In genomic region chr7:16659854-16660497, GRCh38 we compare ENCODE assay signal across 7 cellular contexts. TPM values are rescaled to one million over a fixed set of nuclear protein-coding genes. Genes with fewer than 3 reads are reported as not detected.
DNase-seq lines count a peak whose midpoint lies in the region; ATAC-seq, FAIRE-seq and TF ChIP-seq lines count a peak whose summit lies in the region.
"Not testable (repeated sequence)": the region's sequence is repeated elsewhere in the genome, so short reads cannot be mapped to it uniquely, and the experiment has no call there.

No MANE protein-coding gene starts in this region.

- BruUV-seq in PC-9 (replicated peaks; lab: Mats Ljungman, UMichigan) = not testable (repeated sequence)

- not testable (repeated sequence) for H4K91ac ChIP-seq in H1 (replicated peaks; ENCODE audit: insufficient read length, low read length)

- DNase-seq in GM23338 (ENCODE audit: low spot score); PC-9; H1 (ENCODE audit: low read depth in 1 of 2, low spot score in 2 of 2); heart left ventricle; hepatocyte (ENCODE audit: low spot score); psoas muscle: not testable (repeated sequence)
- DNase-seq in HUDEP-2 (lab: John Stamatoyannopoulos, UW; ENCODE audit: unreplicated experiment in 76 of 76) = peak in 73 of 76 experiments; percentile 10 to 78 (median 52)

- not testable (repeated sequence) for H3K9me3 ChIP-seq in PC-9 (ENCODE audit: insufficient read depth, low read depth); H1 (ENCODE audit: insufficient read depth in 2 of 2, low read depth in 1 of 2, low read length in 1 of 2); heart left ventricle; hepatocyte (ENCODE audit: low read depth); psoas muscle

- not testable (repeated sequence) for H3K36me3 Mint-ChIP-seq in GM23338 (ENCODE audit: low read depth)

- H3K9ac ChIP-seq in H1 (replicated peaks in 1 of 4; ENCODE audit: extremely low read depth in 1 of 4, low read depth in 3 of 4, low read length in 3 of 4) = not testable (repeated sequence)

- not testable (repeated sequence) for H3K23ac ChIP-seq in H1 (ENCODE audit: insufficient read length)

- not testable (repeated sequence) for TF ChIP-seq CTCF in GM23338 (conservative IDR thresholded peaks at IDR 0.05; ENCODE audit: low read depth in 2 of 2); PC-9 (conservative IDR thresholded peaks at IDR 0.05); H1 (IDR thresholded peaks at IDR 0.05; ENCODE audit: control extremely low read depth in 1 of 3, insufficient read depth in 1 of 3, low read depth in 1 of 3, low read length in 3 of 3); heart left ventricle (IDR thresholded peaks at IDR 0.05); hepatocyte (IDR thresholded peaks at IDR 0.05; ENCODE audit: poor library complexity); psoas muscle (IDR thresholded peaks at IDR 0.05)

- not testable (repeated sequence) for ATAC-seq in GM23338, heart left ventricle, psoas muscle

- H3K23me2 ChIP-seq in H1 (ENCODE audit: low read depth, low read length) = not testable (repeated sequence)

- H3K79me2 ChIP-seq in GM23338 (replicated peaks; ENCODE audit: insufficient read depth) (peaks cover 100% of the 10 kb centered on the region), PC-9 (ENCODE audit: low read depth) (peaks cover 98% of the 10 kb centered on the region), H1 (ENCODE audit: control insufficient read depth in 1 of 2, insufficient read depth in 2 of 2, low read length in 2 of 2) (peaks cover 3 to 95% of the 10 kb centered on the region in 2 experiments; a peak in 3 of 4 replicates), hepatocyte (peaks cover 99% of the 10 kb centered on the region)

- H4K5ac ChIP-seq in H1 (ENCODE audit: insufficient read length, low read depth, low read length) = not testable (repeated sequence)

- H4K8ac ChIP-seq in H1 (ENCODE audit: extremely low read depth, insufficient read depth, low read length) = not testable (repeated sequence)

- WGBS in H1 (ENCODE audit: extremely low coverage in 1 of 2, insufficient coverage in 1 of 2, insufficient read length in 1 of 2, insufficient replicate concordance in 2 of 2, low coverage in 1 of 2, low lambda C conversion rate in 2 of 2, missing lambda C conversion rate in 1 of 2), 2 experiments = 76% methylated on average over 8 of the region's 8 CpGs; no CpG with 5 or more reads in 1 of the 2 experiments
- WGBS in heart left ventricle, 4 donors = 71 to 77% (median 74%) methylated on average over 8 of the region's 8 CpGs
- WGBS in hepatocyte (ENCODE audit: low lambda C conversion rate, missing lambda C conversion rate) = 88% methylated on average over 8 of the region's 8 CpGs
- WGBS in psoas muscle, 3 donors = 80 to 88% (median 87%) methylated on average over 8 of the region's 8 CpGs

- H3K4me2 ChIP-seq in GM23338 = 0 out of 2 replicates have a peak overlapping the region, but pooled peaks have one; percentile 42
- not testable (repeated sequence) for H3K4me2 ChIP-seq in PC-9; H1 (ENCODE audit: insufficient read depth in 1 of 2, low read depth in 2 of 2, low read length in 2 of 2)
- peak overlapping the region; percentile 58 for H3K4me2 ChIP-seq in hepatocyte

- H2AFZ ChIP-seq in GM23338; PC-9; H1 (ENCODE audit: low read length); hepatocyte: not testable (repeated sequence)

- not testable (repeated sequence) for H3K27ac ChIP-seq in GM23338 (ENCODE audit: low read depth); H1 (ENCODE audit: low read depth, low read length); hepatocyte
- 0 out of 2 replicates have a peak overlapping the region, but pooled peaks have one; percentile 50 for H3K27ac ChIP-seq in PC-9
- H3K27ac ChIP-seq in heart left ventricle = peak overlapping the region in 9 of 12 donors; percentile 68 to 94 (median 84)
- peak overlapping the region; percentile 82 for H3K27ac ChIP-seq in psoas muscle

- not testable (repeated sequence) for H3K79me1 ChIP-seq in H1 (ENCODE audit: low read depth, low read length)

- not testable (repeated sequence) for H2BK5ac ChIP-seq in H1 (ENCODE audit: low read depth, low read length)

- not testable (repeated sequence) for H3K56ac ChIP-seq in H1 (replicated peaks; ENCODE audit: insufficient read length, low read depth, low read length)

- TF ChIP-seq EP300 in H1 (IDR thresholded peaks at IDR 0.05; ENCODE audit: borderline replicate concordance in 1 of 2, low read depth in 2 of 2, low read length in 2 of 2) = not testable (repeated sequence)

- not testable (repeated sequence) for H3K27me3 ChIP-seq in GM23338 (ENCODE audit: insufficient read depth); PC-9 (ENCODE audit: insufficient read depth, low read depth); H1 (replicated peaks in 1 of 4; ENCODE audit: control insufficient read depth in 3 of 4, extremely low read depth in 1 of 4, insufficient read depth in 3 of 4, low read length in 3 of 4); heart left ventricle; hepatocyte; psoas muscle (ENCODE audit: insufficient read depth in 3 of 3, low read length in 2 of 3)

- POLR2A ChIA-PET in PC-9 (lab: Charles Lee; ENCODE audit: unreplicated experiment) (interaction anchor here (0.7 kb wide), 1 partner anchor 14 kb away, joined by 3 read pairs; the partner anchor contains the start of genes ANKMY2 and BZW2), H1 (lab: Charles Lee; ENCODE audit: partially characterized antibody) (interaction anchor here (6.5 kb wide), 1 partner anchor 13 kb away, joined by 52 read pairs; the partner anchor contains the start of genes ANKMY2 and BZW2)

- TF ChIP-seq RAD21 in H1 (IDR thresholded peaks at IDR 0.05 in 1 of 2, conservative IDR thresholded peaks at IDR 0.05 in 1 of 2; ENCODE audit: low read depth in 2 of 2, low read length in 2 of 2) = not testable (repeated sequence)

- TF ChIP-seq POLR2A in H1 (IDR thresholded peaks at IDR 0.05; ENCODE audit: control extremely low read depth in 1 of 2, low read depth in 2 of 2, low read length in 2 of 2); heart left ventricle (IDR thresholded peaks at IDR 0.05): not testable (repeated sequence)

- H2AK5ac ChIP-seq in H1 (ENCODE audit: low read depth, low read length) = not testable (repeated sequence)

- not testable (repeated sequence) for H3K4me3 Mint-ChIP-seq in GM23338

- H3K4me1 Mint-ChIP-seq in GM23338 = peaks cover 48% of the 10 kb centered on the region

- peaks cover 25% of the 10 kb centered on the region for H4K20me1 ChIP-seq in GM23338 (replicated peaks; ENCODE audit: insufficient read depth)
- H4K20me1 ChIP-seq in PC-9 (ENCODE audit: insufficient read depth); H1 (replicated peaks in 1 of 2; ENCODE audit: control insufficient read depth in 1 of 2, insufficient read depth in 2 of 2, low read length in 2 of 2); hepatocyte (ENCODE audit: insufficient read depth, poor library complexity, severe bottlenecking): not testable (repeated sequence)

- H3K27me3 Mint-ChIP-seq in GM23338 (ENCODE audit: insufficient read depth, low read depth, poor library complexity) = not testable (repeated sequence)

- not testable (repeated sequence) for H3K9me3 Mint-ChIP-seq in GM23338

- CTCF ChIA-PET in PC-9 (lab: Charles Lee) = interaction anchor here (0.7 kb wide), 2 partner anchors 68 to 95 kb away, joined by 5 to 10 read pairs; no protein-coding TSS in a partner anchor
- CTCF ChIA-PET in H1 (lab: Charles Lee; ENCODE audit: partially characterized antibody) = interaction anchor here (1.8 to 1.9 kb wide), 2 partner anchors 10 to 15 kb away, joined by 5 read pairs; no protein-coding TSS in a partner anchor

- peaks cover 43% of the 10 kb centered on the region for H3K4me1 ChIP-seq in GM23338 (ENCODE audit: insufficient read depth)
- peaks cover 52% of the 10 kb centered on the region for H3K4me1 ChIP-seq in PC-9 (replicated peaks; ENCODE audit: insufficient read depth)
- not testable (repeated sequence) for H3K4me1 ChIP-seq in H1 (replicated peaks in 1 of 4; ENCODE audit: control insufficient read depth in 3 of 4, insufficient read depth in 4 of 4, low read length in 3 of 4)
- H3K4me1 ChIP-seq in heart left ventricle = peaks cover 0 to 62% (median 32%) of the 10 kb centered on the region in 12 donors
- H3K4me1 ChIP-seq in hepatocyte (ENCODE audit: insufficient read depth) = peaks cover 32% of the 10 kb centered on the region
- peaks cover 74% of the 10 kb centered on the region for H3K4me1 ChIP-seq in psoas muscle

- FAIRE-seq in H1 (lab: Jason Lieb, UNC) = not testable (repeated sequence)

- H3K14ac ChIP-seq in H1 (ENCODE audit: insufficient read length) = not testable (repeated sequence)

- not testable (repeated sequence) for H3K4me3 ChIP-seq in GM23338; PC-9; H1 (ENCODE audit: extremely low read depth in 1 of 4, insufficient read depth in 2 of 4, low read depth in 3 of 4, low read length in 4 of 4); heart left ventricle; hepatocyte; psoas muscle

- H3K36me3 ChIP-seq in GM23338 (ENCODE audit: insufficient read depth); H1 (ENCODE audit: control insufficient read depth in 2 of 4, insufficient read depth in 4 of 4, low read length in 3 of 4); heart left ventricle; hepatocyte (replicated peaks; ENCODE audit: insufficient read depth, low read depth); psoas muscle (ENCODE audit: insufficient read depth in 1 of 2, low read depth in 1 of 2): not testable (repeated sequence)
- peaks cover 56% of the 10 kb centered on the region for H3K36me3 ChIP-seq in PC-9 (ENCODE audit: low read depth)

- not testable (repeated sequence) for H2BK120ac ChIP-seq in H1 (replicated peaks; ENCODE audit: low read depth, low read length)

- intact Hi-C loops in PC-9 (cut with micrococcal nuclease; ENCODE audit: unreplicated experiment); heart left ventricle (cut with DNase I); psoas muscle (cut with DNase I): not testable (repeated sequence)

- H3F3A ChIP-seq in GM23338 (replicated peaks; ENCODE audit: low read depth) = not testable (repeated sequence)
- H3F3A ChIP-seq in PC-9 (ENCODE audit: insufficient read depth, low read depth) = peaks cover 23% of the 10 kb centered on the region

- not testable (repeated sequence) for H2BK20ac ChIP-seq in H1 (ENCODE audit: low read length)

- H3K27ac Mint-ChIP-seq in GM23338 = peak overlapping the region; percentile 78; the same call in 1 of the 2 replicates

- H2BK12ac ChIP-seq in H1 (ENCODE audit: low read depth, low read length) = not testable (repeated sequence)

- not testable (repeated sequence) for H3K4ac ChIP-seq in H1 (replicated peaks; ENCODE audit: insufficient read length, low read depth, low read length)

- not testable (repeated sequence) for H3K9me2 ChIP-seq in GM23338 (ENCODE audit: insufficient read depth); PC-9 (ENCODE audit: insufficient read depth); hepatocyte (replicated peaks; ENCODE audit: insufficient read depth)

- not testable (repeated sequence) for H2BK15ac ChIP-seq in H1 (ENCODE audit: low read length)

- not testable (repeated sequence) for H3K18ac ChIP-seq in H1 (ENCODE audit: extremely low read depth, low read length)

RNA-seq across cellular contexts. Expression of gene BZW2, which starts 14.0 kb away (rescaled TPM):
- 95.3 and 108 TPM in 2 replicates for total RNA-seq in GM23338 (2014; rRNA removed; shearing (Covaris generic))
- polyA plus RNA-seq in GM23338 (2016; fragmentation: Nextera tagmentation; extraction: Ambion mirVana) (83.9 and 88.8 TPM in 2 replicates), H1 (2011; rRNA removed) (26.0 and 32.3 TPM in 2 replicates), heart left ventricle (100 to 1,000 TPM; 214 to 253 TPM), hepatocyte (60.5 and 72.1 TPM in 2 replicates), psoas muscle (100 to 1,000 TPM in 2 of 3 donors, 10 to 100 TPM in 1; 83.7 to 133 (median 101) TPM)
- total RNA-seq in PC-9 (2021) (93.7 and 102 TPM in 2 replicates), heart left ventricle (100 to 1,000 TPM; 195 to 808 (median 308) TPM), hepatocyte (96.7 and 97.7 TPM in 2 replicates), psoas muscle (100 to 1,000 TPM; 133 to 163 (median 155) TPM)
- total RNA-seq in H1 (2021; fragmentation: NEBNext Ultra II Directional; extraction: Animal tissue kit (Norgen Biotek cat#: 25700)) = 98.4 and 103 TPM in 2 replicates
- polyA plus RNA-seq in H1 (2011; cell fraction: cytosol; rRNA removed) = 52.7 TPM
- 30.7 TPM for polyA plus RNA-seq in H1 (2011; cell fraction: nucleus; rRNA removed)
- 82.8 to 107 TPM (median 92.9 TPM) in 4 replicates for polyA plus RNA-seq in H1 (2012, experiment 1 of 2)
- polyA plus RNA-seq in H1 (2012, experiment 2 of 2) = 19.8 TPM
- polyA plus RNA-seq in H1 (2013, experiment 1 of 2) = 84.6 TPM
- 88.8 TPM for polyA plus RNA-seq in H1 (2013, experiment 2 of 2)
- polyA minus RNA-seq in H1 (2011; rRNA and poly(A)+ RNA removed) = 34.5 and 44.4 TPM in 2 replicates
- polyA minus RNA-seq in H1 (2011; cell fraction: cytosol; rRNA and poly(A)+ RNA removed) = 39.7 TPM
- polyA minus RNA-seq in H1 (2011; cell fraction: nucleus; rRNA and poly(A)+ RNA removed) = 31.1 TPM

RNA-seq across cellular contexts. Expression of gene ANKMY2, which starts 14.4 kb away (rescaled TPM):
- 9.2 and 9.5 TPM in 2 replicates for total RNA-seq in GM23338 (2014; rRNA removed; shearing (Covaris generic))
- polyA plus RNA-seq in GM23338 (2016; fragmentation: Nextera tagmentation; extraction: Ambion mirVana) = 3.1 and 4.4 TPM in 2 replicates
- 22.9 and 30.7 TPM in 2 replicates for total RNA-seq in PC-9 (2021)
- 9.3 and 9.6 TPM in 2 replicates for total RNA-seq in H1 (2021; fragmentation: NEBNext Ultra II Directional; extraction: Animal tissue kit (Norgen Biotek cat#: 25700))
- 3.8 and 5.2 TPM in 2 replicates for polyA plus RNA-seq in H1 (2011; rRNA removed)
- 8.8 TPM for polyA plus RNA-seq in H1 (2011; cell fraction: cytosol; rRNA removed)
- polyA plus RNA-seq in H1 (2011; cell fraction: nucleus; rRNA removed) = 3.3 TPM
- polyA plus RNA-seq in H1 (2012, experiment 1 of 2) = 6.6 to 15.1 TPM (median 9.7 TPM) in 4 replicates
- 0.77 TPM for polyA plus RNA-seq in H1 (2012, experiment 2 of 2)
- 5.9 TPM for polyA plus RNA-seq in H1 (2013, experiment 1 of 2)
- polyA plus RNA-seq in H1 (2013, experiment 2 of 2) = 6.8 TPM
- 10.8 and 17.4 TPM in 2 replicates for polyA minus RNA-seq in H1 (2011; rRNA and poly(A)+ RNA removed)
- polyA minus RNA-seq in H1 (2011; cell fraction: cytosol; rRNA and poly(A)+ RNA removed) = 4.1 TPM
- 7.4 TPM for polyA minus RNA-seq in H1 (2011; cell fraction: nucleus; rRNA and poly(A)+ RNA removed)
- total RNA-seq in heart left ventricle = 10 to 100 TPM; 17.7 to 44.3 (median 28.3) TPM
- polyA plus RNA-seq in heart left ventricle = 10 to 100 TPM; 10.3 to 17.2 TPM
- total RNA-seq in hepatocyte = 42.5 and 48.0 TPM in 2 replicates
- 30.7 and 31.5 TPM in 2 replicates for polyA plus RNA-seq in hepatocyte
- 10 to 100 TPM in 3 of 4 donors, 1 to 10 TPM in 1; 7.7 to 16.2 (median 11.3) TPM for total RNA-seq in psoas muscle
- polyA plus RNA-seq in psoas muscle = 1 to 10 TPM; 4.5 to 9.9 (median 5.9) TPM
